In the genomic region with DNA sequence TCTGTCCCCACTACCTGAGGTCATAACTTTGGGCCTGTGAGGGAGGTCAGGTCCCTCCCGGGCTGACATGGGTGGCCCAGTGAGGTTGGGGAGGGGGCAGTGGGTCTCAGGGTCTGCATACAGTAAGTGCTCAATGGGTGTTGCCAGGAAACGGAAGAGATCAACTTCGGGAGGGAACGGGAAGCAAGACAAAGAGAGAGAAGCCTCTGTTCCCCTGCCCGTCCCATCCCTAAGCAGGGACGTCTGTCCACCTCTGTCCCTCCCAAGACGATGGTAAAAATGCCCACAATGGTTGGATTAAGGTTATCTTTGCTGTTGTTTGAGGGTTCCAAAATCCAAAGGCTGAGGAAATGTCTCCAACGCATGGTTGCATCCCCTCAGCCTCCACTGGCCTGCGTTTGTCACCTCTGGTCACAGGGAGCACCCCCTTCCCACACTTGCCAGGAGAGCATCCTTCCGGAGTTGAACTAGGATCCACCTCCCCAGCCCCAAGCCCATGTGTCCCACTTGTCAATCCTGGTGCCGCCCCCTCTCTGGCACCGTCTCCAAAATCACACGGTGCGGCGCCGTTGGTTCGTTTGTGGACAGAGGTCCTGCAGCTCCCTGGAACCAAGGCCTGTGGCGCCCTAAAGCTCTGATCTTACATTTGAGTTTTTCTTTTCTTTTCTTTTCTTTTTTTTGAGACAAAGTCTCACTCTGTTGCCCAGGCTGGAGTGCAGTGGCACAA, we compare ENCODE assay signal across 1 cellular context.
TF ChIP-seq lines count a peak whose summit lies in the region.

No MANE protein-coding gene starts in this region.

TF ChIP-seq in GM23338, 12 proteins besides CTCF, POLR2A, EP300 and RAD21 (continued from another document):
- TF ChIP-seq ZNF462 (CRISPR knock-in tag; IDR thresholded peaks at IDR 0.05): no peak
- TF ChIP-seq POLR2AphosphoS5 (IDR thresholded peaks at IDR 0.05; ENCODE audit: low read depth): no peak
- TF ChIP-seq, protein P1, sequence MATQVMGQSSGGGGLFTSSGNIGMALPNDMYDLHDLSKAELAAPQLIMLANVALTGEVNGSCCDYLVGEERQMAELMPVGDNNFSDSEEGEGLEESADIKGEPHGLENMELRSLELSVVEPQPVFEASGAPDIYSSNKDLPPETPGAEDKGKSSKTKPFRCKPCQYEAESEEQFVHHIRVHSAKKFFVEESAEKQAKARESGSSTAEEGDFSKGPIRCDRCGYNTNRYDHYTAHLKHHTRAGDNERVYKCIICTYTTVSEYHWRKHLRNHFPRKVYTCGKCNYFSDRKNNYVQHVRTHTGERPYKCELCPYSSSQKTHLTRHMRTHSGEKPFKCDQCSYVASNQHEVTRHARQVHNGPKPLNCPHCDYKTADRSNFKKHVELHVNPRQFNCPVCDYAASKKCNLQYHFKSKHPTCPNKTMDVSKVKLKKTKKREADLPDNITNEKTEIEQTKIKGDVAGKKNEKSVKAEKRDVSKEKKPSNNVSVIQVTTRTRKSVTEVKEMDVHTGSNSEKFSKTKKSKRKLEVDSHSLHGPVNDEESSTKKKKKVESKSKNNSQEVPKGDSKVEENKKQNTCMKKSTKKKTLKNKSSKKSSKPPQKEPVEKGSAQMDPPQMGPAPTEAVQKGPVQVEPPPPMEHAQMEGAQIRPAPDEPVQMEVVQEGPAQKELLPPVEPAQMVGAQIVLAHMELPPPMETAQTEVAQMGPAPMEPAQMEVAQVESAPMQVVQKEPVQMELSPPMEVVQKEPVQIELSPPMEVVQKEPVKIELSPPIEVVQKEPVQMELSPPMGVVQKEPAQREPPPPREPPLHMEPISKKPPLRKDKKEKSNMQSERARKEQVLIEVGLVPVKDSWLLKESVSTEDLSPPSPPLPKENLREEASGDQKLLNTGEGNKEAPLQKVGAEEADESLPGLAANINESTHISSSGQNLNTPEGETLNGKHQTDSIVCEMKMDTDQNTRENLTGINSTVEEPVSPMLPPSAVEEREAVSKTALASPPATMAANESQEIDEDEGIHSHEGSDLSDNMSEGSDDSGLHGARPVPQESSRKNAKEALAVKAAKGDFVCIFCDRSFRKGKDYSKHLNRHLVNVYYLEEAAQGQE (IDR thresholded peaks at IDR 0.05; ENCODE audit: unreplicated experiment): no peak
- no peak for TF ChIP-seq ZNF331 (CRISPR knock-in tag; IDR thresholded peaks at IDR 0.05; ENCODE audit: low read depth)
- no peak for TF ChIP-seq EZH2phosphoT487 (IDR thresholded peaks at IDR 0.05; ENCODE audit: unreplicated experiment)
- TF ChIP-seq ZNF114 (CRISPR knock-in tag; IDR thresholded peaks at IDR 0.05): no peak
